In the genomic region with DNA sequence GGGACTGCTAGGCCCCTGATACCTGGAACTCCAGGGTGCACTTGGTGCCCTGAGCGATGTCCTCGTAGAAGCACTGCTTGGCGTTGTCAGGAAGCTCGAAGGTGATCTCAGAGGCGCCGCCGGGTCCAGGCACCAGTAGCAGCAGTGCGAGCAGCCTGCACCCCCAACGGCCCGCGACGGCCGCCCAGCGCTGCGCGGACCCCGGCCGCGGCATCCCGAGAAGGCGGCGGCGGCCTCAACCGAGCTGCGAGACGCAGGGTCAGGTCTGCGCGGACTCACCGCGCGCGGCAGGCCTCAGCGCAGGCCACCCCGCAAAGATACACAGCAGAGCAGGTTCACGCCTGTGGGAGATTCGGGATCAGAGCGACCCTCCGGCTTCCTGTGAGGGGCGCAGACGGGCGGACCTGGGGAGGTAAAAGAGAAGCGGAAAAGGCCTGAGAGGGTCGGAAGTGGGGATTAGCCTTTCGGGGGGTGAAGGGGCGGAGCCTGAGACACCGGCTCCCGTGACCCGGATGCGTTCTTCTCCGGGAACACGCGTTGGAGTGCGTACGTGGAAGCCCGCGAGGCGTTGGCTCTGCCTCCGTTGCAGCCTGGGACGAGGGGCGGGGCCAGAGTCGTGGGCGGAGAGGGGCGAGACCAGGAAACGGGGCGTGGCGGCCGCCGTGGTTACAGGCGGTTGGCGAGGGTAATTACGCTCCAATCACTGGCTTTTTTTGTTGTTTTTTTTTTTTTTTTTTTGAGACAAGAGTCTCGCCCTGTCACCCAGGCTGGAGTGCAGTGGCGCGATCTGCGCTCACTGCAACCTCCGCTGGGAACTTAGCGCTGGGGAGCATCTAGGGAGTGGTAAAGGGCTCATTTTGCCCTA, we compare ENCODE assay signal across 8 cellular contexts. TPM values are rescaled to one million over a fixed set of nuclear protein-coding genes. Genes with fewer than 3 reads are reported as not detected.
DNase-seq lines count a peak whose midpoint lies in the region; ATAC-seq and TF ChIP-seq lines count a peak whose summit lies in the region.

A gene (minus strand): TSS at position 458 of the 865 bp plus-strand sequence. CDS start 244 bp downstream, at position 214.

- H3K4me3 Mint-ChIP-seq in activated naive CD4-positive, alpha-beta T cell treated with anti-CD3 and anti-CD28 coated beads for 36 hours = no peak within 1 kb of the TSS

- H3K27ac ChIP-seq in gastroesophageal sphincter (peak within 1 kb of the TSS; percentile 71 to 94 (median 92)), neutrophil (peak within 1 kb of the TSS; percentile 86), substantia nigra (ENCODE audit: low read depth, low read length, poor library complexity, severe bottlenecking) (peak within 1 kb of the TSS; percentile 84)

- peak within 1 kb of the TSS; percentile 62 for H3K4me3 ChIP-seq in HFF-Myc (replicated peaks; ENCODE audit: low read depth, low read length)
- H3K4me3 ChIP-seq in gastroesophageal sphincter = peak within 1 kb of the TSS; percentile 66 to 97
- H3K4me3 ChIP-seq in neutrophil (ENCODE audit: low read depth in 1 of 2, low read length in 1 of 2) = peak within 1 kb of the TSS; percentile 87 to 90

- H3K4me1 ChIP-seq in gastroesophageal sphincter (peaks cover 20 to 48% (median 21%) of the 10 kb centered on the region in 3 donors), neutrophil (ENCODE audit: control insufficient read depth in 1 of 2, insufficient read depth in 1 of 2, low read depth in 1 of 2, low read length in 1 of 2) (peaks cover 26 to 27% of the 10 kb centered on the region in 2 experiments)

- TF ChIP-seq CTCF in HFF-Myc (IDR thresholded peaks at IDR 0.05; ENCODE audit: low read depth, low read length, missing control alignments) (no peak), gastroesophageal sphincter (IDR thresholded peaks at IDR 0.05) (peak in 1 of 4 experiments; percentile 39), neutrophil (IDR thresholded peaks at IDR 0.05) (peak; percentile 54)

- no peaks in the 10 kb centered on the region for H3K36me3 ChIP-seq in gastroesophageal sphincter
- no peaks in the 10 kb centered on the region for H3K36me3 ChIP-seq in neutrophil

- H3K27ac Mint-ChIP-seq in activated naive CD4-positive, alpha-beta T cell treated with anti-CD3 and anti-CD28 coated beads for 36 hours = peak within 1 kb of the TSS; percentile 89

- peaks cover 21% of the 10 kb centered on the region for H3K4me1 Mint-ChIP-seq in activated naive CD4-positive, alpha-beta T cell treated with anti-CD3 and anti-CD28 coated beads for 36 hours (ENCODE audit: low read depth)

- DNase-seq in GM03348 (ENCODE audit: low spot score) = peak; percentile 97
- DNase-seq in HFF-Myc (ENCODE audit: extremely low read depth, low read depth) = peak; percentile 92
- DNase-seq in NAMALWA (ENCODE audit: low spot score) = peak; percentile 98
- peak; percentile 98 for DNase-seq in SK-N-DZ (ENCODE audit: low spot score)
- peak; percentile 100 for DNase-seq in activated naive CD4-positive, alpha-beta T cell treated with anti-CD3 and anti-CD28 coated beads for 36 hours
- DNase-seq in substantia nigra (lab: John Stamatoyannopoulos, UW) = peak; percentile 78 to 100 (median 97)

- peak; percentile 35 to 60 for TF ChIP-seq POLR2A in gastroesophageal sphincter (IDR thresholded peaks at IDR 0.05)

- peaks cover under 1% of the 10 kb centered on the region for H3K36me3 Mint-ChIP-seq in activated naive CD4-positive, alpha-beta T cell treated with anti-CD3 and anti-CD28 coated beads for 36 hours (ENCODE audit: low read depth)

- H3K9me3 Mint-ChIP-seq in activated naive CD4-positive, alpha-beta T cell treated with anti-CD3 and anti-CD28 coated beads for 36 hours = no peaks in the 10 kb centered on the region

- WGBS in gastroesophageal sphincter (ENCODE audit: low coverage in 1 of 2), 2 donors = 0% methylated on average over 16 to 26 of the region's 77 CpGs

- CTCF ChIA-PET in activated naive CD4-positive, alpha-beta T cell treated with anti-CD3 and anti-CD28 coated beads for 36 hours (lab: Charles Lee) = interaction anchor here (1.1 to 1.9 kb wide), 3 partner anchors 17 to 317 kb away, joined by 3 to 5 read pairs (median 4); no protein-coding TSS in a partner anchor

- no peaks in the 10 kb centered on the region for H3K27me3 Mint-ChIP-seq in activated naive CD4-positive, alpha-beta T cell treated with anti-CD3 and anti-CD28 coated beads for 36 hours (ENCODE audit: low read depth)

- no peak for TF ChIP-seq EP300 in gastroesophageal sphincter (IDR thresholded peaks at IDR 0.05)

- H3K9me3 ChIP-seq in gastroesophageal sphincter = no peaks in the 10 kb centered on the region
- H3K9me3 ChIP-seq in neutrophil = no peaks in the 10 kb centered on the region

- ATAC-seq in gastroesophageal sphincter = peak; percentile 99

- intact Hi-C loops in activated naive CD4-positive, alpha-beta T cell treated with anti-CD3 and anti-CD28 coated beads for 36 hours (cut with micrococcal nuclease) = loop anchor here (1.0 to 5.0 kb wide), 7 partner anchors 25 to 459 kb away; a partner anchor contains a TSS

- H3K27me3 ChIP-seq in gastroesophageal sphincter (no peaks in the 10 kb centered on the region), neutrophil (no peaks in the 10 kb centered on the region)

RNA-seq across cellular contexts. Expression of the gene that starts here (rescaled TPM):
- 56.9 and 66.6 TPM in 2 replicates for polyA plus RNA-seq in SK-N-DZ (2014; cell fraction: cytosol; rRNA removed)
- polyA plus RNA-seq in SK-N-DZ (2014; cell fraction: nucleus; rRNA removed) = 23.4 and 25.3 TPM in 2 replicates
- 10 to 100 TPM; 34.6 to 35.4 TPM for total RNA-seq in activated naive CD4-positive, alpha-beta T cell treated with anti-CD3 and anti-CD28 coated beads for 36 hours
- total RNA-seq in gastroesophageal sphincter = 100 to 1,000 TPM; 100 to 148 (median 120) TPM

Comparison
In these comparisons a context has a peak if more than half of its experiments do, and no peak if none do; other contexts are left out.
1. Peak in every context shown above with its lines: DNase-seq, ATAC-seq, H3K4me3 ChIP-seq and H3K27ac ChIP-seq.